1 cellular context compared by ENCODE assay signal in the genomic region with DNA sequence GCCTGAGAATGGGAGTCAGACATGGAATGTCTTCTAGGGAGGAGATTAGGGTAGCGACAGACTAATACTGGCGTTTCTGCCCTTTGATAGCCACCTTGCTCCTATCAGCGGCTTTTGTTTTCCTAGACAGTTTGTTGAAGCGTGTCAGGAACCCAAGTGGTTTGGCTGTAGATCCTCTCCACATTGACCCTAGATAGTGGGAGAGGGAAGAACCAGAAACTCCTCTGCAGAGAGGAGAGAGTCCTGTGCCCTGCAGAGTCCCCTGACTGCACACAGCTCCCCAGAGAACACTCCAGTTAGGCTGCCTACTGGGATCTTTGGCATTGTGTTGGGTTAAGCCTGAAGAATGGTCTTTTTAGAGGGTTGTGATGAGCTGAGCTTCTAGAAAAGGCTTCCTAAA.
TF ChIP-seq lines count a peak whose summit lies in the region.

No MANE protein-coding gene starts in this region.

TF ChIP-seq in H1, 55 proteins besides CTCF, POLR2A, EP300 and RAD21:
- TF ChIP-seq SIX5 (IDR thresholded peaks at IDR 0.05; ENCODE audit: low read depth, low read length) (no peak), RXRA (IDR thresholded peaks at IDR 0.05; ENCODE audit: insufficient read depth, low read depth, low read length) (no peak), TAF1 (IDR thresholded peaks at IDR 0.05; ENCODE audit: low read depth, low read length) (no peak)
